ENCODE assay signal across 30 cellular contexts in genomic region chr7:151361193-151361959, GRCh38. TPM values are rescaled to one million over a fixed set of nuclear protein-coding genes. Genes with fewer than 3 reads are reported as not detected.
"Had no signal": no experiment of that assay in that cellular context is flagged by ENCODE, and none has a peak within 500 bp of the region (broad histone marks: within the 10 kb centered on the region; RNA-seq: fewer than 3 reads in every experiment).

No MANE protein-coding gene starts in this region.

- ATAC-seq: foreskin keratinocyte; heart left ventricle; left lung; lower lobe of right lung; naive thymus-derived CD8-positive, alpha-beta T cell; stimulated activated effector memory CD8-positive, alpha-beta T cell treated with anti-CD3 and anti-CD28 coated beads, Interleukin-12 subunit alpha, Interleukin-12 subunit beta, amount 100 ng/mL, for 72 hours; stimulated activated naive CD8-positive, alpha-beta T cell treated with anti-CD3 and anti-CD28 coated beads, Interleukin-15, amount 100 ng/mL, for 72 hours had no signal

- H3K27me3 ChIP-seq: ascending aorta, colonic mucosa, foreskin keratinocyte, heart left ventricle, left lung, right lobe of liver, upper lobe of left lung, vagina had no signal

- H3K4me3 ChIP-seq: ascending aorta, colonic mucosa, heart left ventricle, left lung, lower lobe of right lung, right lobe of liver, upper lobe of left lung, vagina had no signal

- H3K9me3 ChIP-seq: ascending aorta, colonic mucosa, left lung, lower lobe of right lung, right lobe of liver, upper lobe of left lung, vagina had no signal

- H3K4me1 ChIP-seq: colonic mucosa, foreskin keratinocyte, left lung, lower lobe of right lung had no signal

- DNase-seq: activated CD4-positive, alpha-beta T cell treated with anti-CD3 and anti-CD28 coated beads for 48 hours; activated CD4-positive, alpha-beta T cell treated with anti-CD3 and anti-CD28 coated beads, Interleukin-2, amount 50 U/mL, for 48 hours; activated CD8-positive, alpha-beta memory T cell treated with anti-CD3 and anti-CD28 coated beads for 24 hours; activated effector memory CD4-positive, alpha-beta T cell treated with Interleukin-2 at 50 U/mL for 16 hours; activated naive CD4-positive, alpha-beta T cell treated with anti-CD3 and anti-CD28 coated beads for 36 hours; activated naive CD8-positive, alpha-beta T cell treated with anti-CD3 and anti-CD28 coated beads for 36 hours; colonic mucosa; effector CD8-positive, alpha-beta T cell; foreskin keratinocyte; heart left ventricle; kidney glomerular epithelial cell; left lung; lower lobe of right lung; mesenchymal stem cell; naive thymus-derived CD8-positive, alpha-beta T cell; nucleus accumbens; right lobe of liver; small intestine; stimulated activated CD4-positive, alpha-beta T cell treated with anti-CD3 and anti-CD28 coated beads, Interleukin-4, amount 100 ng/mL, for 24 hours; stimulated activated naive CD8-positive, alpha-beta T cell treated with anti-CD3 and anti-CD28 coated beads, Interleukin-15, amount 100 ng/mL, for 72 hours; substantia nigra; T-helper 9 cell; upper lobe of left lung had no signal

- H3K27ac ChIP-seq: ascending aorta, colonic mucosa, epithelial cell of prostate, foreskin keratinocyte, heart left ventricle, left lung, lower lobe of right lung, right lobe of liver, upper lobe of left lung, vagina, VCaP had no signal

RNA-seq across cellular contexts. Expression of gene WDR86, which starts 48.5 kb away (rescaled TPM):
- total RNA-seq: activated naive CD4-positive, alpha-beta T cell treated with anti-CD3 and anti-CD28 coated beads for 36 hours; activated naive CD8-positive, alpha-beta T cell treated with anti-CD3 and anti-CD28 coated beads for 36 hours; dermis microvascular lymphatic vessel endothelial cell; foreskin keratinocyte; T-helper 1 cell treated with Interleukin-12 subunit alpha and Interleukin-12 subunit beta and Interleukin-4 antibody, amounts not matched to agents 30 ng/mL and 1 ng/mL, for 36 hours had no signal
- polyA plus RNA-seq: foreskin keratinocyte, heart left ventricle had no signal
